2 cellular contexts compared by ENCODE assay signal in genomic region chr21:25243809-25244208, GRCh38.
TF ChIP-seq lines count a peak whose summit lies in the region.

No MANE protein-coding gene starts in this region.

TF ChIP-seq in SK-N-SH, 30 proteins besides CTCF, POLR2A, EP300 and RAD21 (continued from another document):
- TF ChIP-seq REST (IDR thresholded peaks at IDR 0.05; ENCODE audit: low read depth, low read length) = no peak

TF ChIP-seq in SK-N-SH treated with all-trans-retinoic acid at 6 μM for 48 hours, 23 proteins besides CTCF, POLR2A, EP300 and RAD21 (continued from another document):
- TF ChIP-seq TSHZ2 (CRISPR knock-in tag; IDR thresholded peaks at IDR 0.05) (no peak), CSRNP3 (CRISPR knock-in tag; IDR thresholded peaks at IDR 0.05) (no peak), ZFP30 (CRISPR knock-in tag; IDR thresholded peaks at IDR 0.05) (no peak), ZFP3 (CRISPR knock-in tag; IDR thresholded peaks at IDR 0.05) (no peak), ZNF70 (CRISPR knock-in tag; IDR thresholded peaks at IDR 0.05) (no peak)
